1 cellular context compared by ENCODE assay signal in the genomic region with DNA sequence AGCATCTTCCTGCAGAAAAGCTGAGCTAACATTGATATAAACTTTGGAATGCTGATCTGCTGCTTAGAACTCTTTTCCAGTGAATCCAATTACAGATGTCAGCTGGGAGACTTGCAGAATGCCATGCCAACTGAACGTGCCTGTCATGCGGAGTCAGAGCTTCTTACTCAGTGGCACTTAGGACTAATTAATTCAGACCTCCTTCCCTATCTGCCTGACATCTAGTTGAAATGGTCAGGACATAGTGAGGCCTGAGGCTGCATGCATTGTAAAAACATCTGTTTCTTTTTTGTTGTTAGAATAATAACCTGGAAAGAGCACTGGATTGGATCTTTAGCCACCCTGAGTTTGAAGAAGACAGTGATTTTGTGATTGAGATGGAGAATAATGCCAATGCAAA.
TF ChIP-seq lines count a peak whose summit lies in the region.

No MANE protein-coding gene starts in this region.

TF ChIP-seq in SK-N-SH, 30 proteins besides CTCF, POLR2A, EP300 and RAD21 (continued from another document):
- TF ChIP-seq, protein P1, sequence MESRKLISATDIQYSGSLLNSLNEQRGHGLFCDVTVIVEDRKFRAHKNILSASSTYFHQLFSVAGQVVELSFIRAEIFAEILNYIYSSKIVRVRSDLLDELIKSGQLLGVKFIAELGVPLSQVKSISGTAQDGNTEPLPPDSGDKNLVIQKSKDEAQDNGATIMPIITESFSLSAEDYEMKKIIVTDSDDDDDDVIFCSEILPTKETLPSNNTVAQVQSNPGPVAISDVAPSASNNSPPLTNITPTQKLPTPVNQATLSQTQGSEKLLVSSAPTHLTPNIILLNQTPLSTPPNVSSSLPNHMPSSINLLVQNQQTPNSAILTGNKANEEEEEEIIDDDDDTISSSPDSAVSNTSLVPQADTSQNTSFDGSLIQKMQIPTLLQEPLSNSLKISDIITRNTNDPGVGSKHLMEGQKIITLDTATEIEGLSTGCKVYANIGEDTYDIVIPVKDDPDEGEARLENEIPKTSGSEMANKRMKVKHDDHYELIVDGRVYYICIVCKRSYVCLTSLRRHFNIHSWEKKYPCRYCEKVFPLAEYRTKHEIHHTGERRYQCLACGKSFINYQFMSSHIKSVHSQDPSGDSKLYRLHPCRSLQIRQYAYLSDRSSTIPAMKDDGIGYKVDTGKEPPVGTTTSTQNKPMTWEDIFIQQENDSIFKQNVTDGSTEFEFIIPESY (IDR thresholded peaks at IDR 0.05; ENCODE audit: borderline replicate concordance, low read depth): no peak
- TF ChIP-seq FOXJ3 (CRISPR knock-in tag; IDR thresholded peaks at IDR 0.05) (peak; percentile 86), SMC3 (IDR thresholded peaks at IDR 0.05; ENCODE audit: low read depth, low read length) (no peak), GABPA (IDR thresholded peaks at IDR 0.05; ENCODE audit: low read depth) (no peak), MEF2A (IDR thresholded peaks at IDR 0.05; ENCODE audit: borderline replicate concordance, low read depth) (no peak), NFIC (IDR thresholded peaks at IDR 0.05; ENCODE audit: borderline replicate concordance) (no peak)
- TF ChIP-seq, protein P2, sequence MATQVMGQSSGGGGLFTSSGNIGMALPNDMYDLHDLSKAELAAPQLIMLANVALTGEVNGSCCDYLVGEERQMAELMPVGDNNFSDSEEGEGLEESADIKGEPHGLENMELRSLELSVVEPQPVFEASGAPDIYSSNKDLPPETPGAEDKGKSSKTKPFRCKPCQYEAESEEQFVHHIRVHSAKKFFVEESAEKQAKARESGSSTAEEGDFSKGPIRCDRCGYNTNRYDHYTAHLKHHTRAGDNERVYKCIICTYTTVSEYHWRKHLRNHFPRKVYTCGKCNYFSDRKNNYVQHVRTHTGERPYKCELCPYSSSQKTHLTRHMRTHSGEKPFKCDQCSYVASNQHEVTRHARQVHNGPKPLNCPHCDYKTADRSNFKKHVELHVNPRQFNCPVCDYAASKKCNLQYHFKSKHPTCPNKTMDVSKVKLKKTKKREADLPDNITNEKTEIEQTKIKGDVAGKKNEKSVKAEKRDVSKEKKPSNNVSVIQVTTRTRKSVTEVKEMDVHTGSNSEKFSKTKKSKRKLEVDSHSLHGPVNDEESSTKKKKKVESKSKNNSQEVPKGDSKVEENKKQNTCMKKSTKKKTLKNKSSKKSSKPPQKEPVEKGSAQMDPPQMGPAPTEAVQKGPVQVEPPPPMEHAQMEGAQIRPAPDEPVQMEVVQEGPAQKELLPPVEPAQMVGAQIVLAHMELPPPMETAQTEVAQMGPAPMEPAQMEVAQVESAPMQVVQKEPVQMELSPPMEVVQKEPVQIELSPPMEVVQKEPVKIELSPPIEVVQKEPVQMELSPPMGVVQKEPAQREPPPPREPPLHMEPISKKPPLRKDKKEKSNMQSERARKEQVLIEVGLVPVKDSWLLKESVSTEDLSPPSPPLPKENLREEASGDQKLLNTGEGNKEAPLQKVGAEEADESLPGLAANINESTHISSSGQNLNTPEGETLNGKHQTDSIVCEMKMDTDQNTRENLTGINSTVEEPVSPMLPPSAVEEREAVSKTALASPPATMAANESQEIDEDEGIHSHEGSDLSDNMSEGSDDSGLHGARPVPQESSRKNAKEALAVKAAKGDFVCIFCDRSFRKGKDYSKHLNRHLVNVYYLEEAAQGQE (IDR thresholded peaks at IDR 0.05; ENCODE audit: low read depth, low read length): no peak
TF ChIP-seq in SK-N-SH: peak in this region for 11.
